Comparison of ENCODE assay signal across 26 cellular contexts in genomic region chr3:128764863-128765262, GRCh38. TPM values are rescaled to one million over a fixed set of nuclear protein-coding genes. Genes with fewer than 3 reads are reported as not detected.
DNase-seq lines count a peak whose midpoint lies in the region; ATAC-seq and TF ChIP-seq lines count a peak whose summit lies in the region.
"Had no signal": no experiment of that assay in that cellular context is flagged by ENCODE, and none has a peak within 500 bp of the region (broad histone marks: within the 10 kb centered on the region; RNA-seq: fewer than 3 reads in every experiment).

No MANE protein-coding gene starts in this region.

- no peak overlapping the region for H3K27ac ChIP-seq in right cardiac atrium (ENCODE audit: low read length)
- H3K27ac ChIP-seq: A549; BLaER1 treated with 17β-estradiol and CSF1 and Interleukin-3, amounts not matched to agents 10 nM and 100 nM; SJSA1 had no signal

- H3K4me3 ChIP-seq in right cardiac atrium (ENCODE audit: low read length): no peak overlapping the region
- H3K4me3 ChIP-seq: A549; BLaER1 treated with 17β-estradiol and CSF1 and Interleukin-3, amounts not matched to agents 10 nM and 100 nM; GM12878; GM23338; MG63; SJSA1 had no signal

- no peak for ATAC-seq in right cardiac atrium
- no peak for ATAC-seq in Right ventricle myocardium inferior
- no peak for ATAC-seq in natural killer cell treated with Interleukin-12 subunit alpha and Interleukin-12 subunit beta and Interleukin-15 and Interleukin-18, amount 100 ng/mL, for 72 hours
- ATAC-seq in stimulated activated naive B cell treated with anti-CD40 and anti-IgM and Interleukin-4, amounts not matched to agents 10 μg/mL and 1 μg/mL and 100 μg/mL, for 72 hours (replicated peaks): no peak
- ATAC-seq: A549; CD8-positive, alpha-beta T cell; GM12878; GM23338 had no signal

- H3K27ac Mint-ChIP-seq in activated T-helper 2 cell treated with anti-CD3 and anti-CD28 coated beads, Interferon-gamma antibody, Interleukin-2, Interleukin-4, amounts not matched to agents 10 μg/mL and 5 μg/mL and 100 μg/mL, durations not matched to agents 14 hours and 24 hours and 36 hours: peak overlapping the region; percentile 42
- H3K27ac Mint-ChIP-seq in natural killer cell treated with Interleukin-12 subunit alpha and Interleukin-12 subunit beta and Interleukin-15 and Interleukin-18, amount 100 ng/mL, for 72 hours: peak overlapping the region in 1 of 2 donors; percentile 81
- H3K27ac Mint-ChIP-seq in stimulated activated naive B cell treated with anti-CD40 and anti-IgM and Interleukin-4, amounts not matched to agents 10 μg/mL and 1 μg/mL and 100 μg/mL, for 72 hours: no peak overlapping the region
- no peak overlapping the region for H3K27ac Mint-ChIP-seq in progenitor cell of endocrine pancreas
- H3K27ac Mint-ChIP-seq: GM23338 had no signal

- no peaks in the 10 kb centered on the region for H3K9me3 ChIP-seq in right cardiac atrium (ENCODE audit: control insufficient read depth, low read length)
- H3K9me3 ChIP-seq: A549, Caco-2, MG63, SJSA1 had no signal

- H3K9me3 Mint-ChIP-seq in activated T-helper 2 cell treated with anti-CD3 and anti-CD28 coated beads, Interferon-gamma antibody, Interleukin-2, Interleukin-4, amounts not matched to agents 10 μg/mL and 5 μg/mL and 100 μg/mL, durations not matched to agents 14 hours and 24 hours and 36 hours: no peaks in the 10 kb centered on the region
- no peaks in the 10 kb centered on the region for H3K9me3 Mint-ChIP-seq in natural killer cell treated with Interleukin-12 subunit alpha and Interleukin-12 subunit beta and Interleukin-15 and Interleukin-18, amount 100 ng/mL, for 72 hours
- H3K9me3 Mint-ChIP-seq in stimulated activated naive B cell treated with anti-CD40 and anti-IgM and Interleukin-4, amounts not matched to agents 10 μg/mL and 1 μg/mL and 100 μg/mL, for 72 hours: peaks cover 0 to 2% of the 10 kb centered on the region in 2 donors
- no peaks in the 10 kb centered on the region for H3K9me3 Mint-ChIP-seq in progenitor cell of endocrine pancreas (ENCODE audit: low read depth)
- H3K9me3 Mint-ChIP-seq: CD8-positive, alpha-beta T cell; GM23338; H9 had no signal

- no peak for TF ChIP-seq CTCF in progenitor cell of endocrine pancreas (IDR thresholded peaks at IDR 0.05; ENCODE audit: unreplicated experiment)

- H3K4me3 Mint-ChIP-seq in activated T-helper 2 cell treated with anti-CD3 and anti-CD28 coated beads, Interferon-gamma antibody, Interleukin-2, Interleukin-4, amounts not matched to agents 10 μg/mL and 5 μg/mL and 100 μg/mL, durations not matched to agents 14 hours and 24 hours and 36 hours (ENCODE audit: low read depth): no peak overlapping the region
- peak overlapping the region; percentile 60 for H3K4me3 Mint-ChIP-seq in natural killer cell treated with Interleukin-12 subunit alpha and Interleukin-12 subunit beta and Interleukin-15 and Interleukin-18, amount 100 ng/mL, for 72 hours
- H3K4me3 Mint-ChIP-seq in stimulated activated naive B cell treated with anti-CD40 and anti-IgM and Interleukin-4, amounts not matched to agents 10 μg/mL and 1 μg/mL and 100 μg/mL, for 72 hours: no peak overlapping the region
- H3K4me3 Mint-ChIP-seq in progenitor cell of endocrine pancreas (ENCODE audit: low read depth): no peak overlapping the region
- H3K4me3 Mint-ChIP-seq: CD8-positive, alpha-beta T cell; GM23338; H9 had no signal

- peak in 2 of 3 donors; percentile 33 to 56 for DNase-seq in right cardiac atrium
- no peak for DNase-seq in Right ventricle myocardium inferior (ENCODE audit: missing footprints)
- no peak for DNase-seq in activated T-helper 2 cell treated with anti-CD3 and anti-CD28 coated beads, Interferon-gamma antibody, Interleukin-2, Interleukin-4, amounts not matched to agents 10 μg/mL and 5 μg/mL and 100 μg/mL, durations not matched to agents 14 hours and 24 hours and 36 hours (ENCODE audit: low spot score)
- DNase-seq in natural killer cell treated with Interleukin-12 subunit alpha and Interleukin-12 subunit beta and Interleukin-15 and Interleukin-18, amount 100 ng/mL, for 72 hours (ENCODE audit: low spot score): no peak
- no peak for DNase-seq in cortex of kidney (lab: John Stamatoyannopoulos, UW)
- no peak for DNase-seq in stimulated activated naive B cell treated with anti-CD40 and anti-IgM and Interleukin-4, amounts not matched to agents 10 μg/mL and 1 μg/mL and 100 μg/mL, for 72 hours
- no peak for DNase-seq in progenitor cell of endocrine pancreas (ENCODE audit: low spot score, unreplicated experiment)
- DNase-seq: AML-193, Caco-2, EL, GDM1, H9, KG1, MG63, NCI-H1105 treated with DMSO at 0.1 percent for 48 hours, NCI-H2029, NCI-H446, NCI-H524 treated with DMSO at 0.1 percent for 48 hours, NCI-H774, Right ventricle myocardium superior had no signal

- peaks cover 11% of the 10 kb centered on the region for H3K4me1 ChIP-seq in right cardiac atrium (ENCODE audit: control insufficient read depth, insufficient read depth, low read length)
- H3K4me1 ChIP-seq: A549, SJSA1 had no signal

- WGBS in right cardiac atrium: 97% methylated on average over 30 of the region's 30 CpGs

- no peaks in the 10 kb centered on the region for H3K27me3 ChIP-seq in right cardiac atrium (ENCODE audit: control insufficient read depth, insufficient read depth)
- H3K27me3 ChIP-seq: BLaER1 treated with 17β-estradiol and CSF1 and Interleukin-3, amounts not matched to agents 10 nM and 100 nM; MG63; SJSA1 had no signal

- peaks cover 48% of the 10 kb centered on the region for H3K4me1 Mint-ChIP-seq in activated T-helper 2 cell treated with anti-CD3 and anti-CD28 coated beads, Interferon-gamma antibody, Interleukin-2, Interleukin-4, amounts not matched to agents 10 μg/mL and 5 μg/mL and 100 μg/mL, durations not matched to agents 14 hours and 24 hours and 36 hours (ENCODE audit: low read depth)
- peaks cover 64 to 80% of the 10 kb centered on the region in 2 donors for H3K4me1 Mint-ChIP-seq in natural killer cell treated with Interleukin-12 subunit alpha and Interleukin-12 subunit beta and Interleukin-15 and Interleukin-18, amount 100 ng/mL, for 72 hours (ENCODE audit: low read depth in 2 of 2)
- H3K4me1 Mint-ChIP-seq in stimulated activated naive B cell treated with anti-CD40 and anti-IgM and Interleukin-4, amounts not matched to agents 10 μg/mL and 1 μg/mL and 100 μg/mL, for 72 hours: peaks cover 40 to 66% of the 10 kb centered on the region in 2 donors
- peaks cover 20% of the 10 kb centered on the region for H3K4me1 Mint-ChIP-seq in progenitor cell of endocrine pancreas (ENCODE audit: low read depth)

- peaks cover 27% of the 10 kb centered on the region for H3K36me3 Mint-ChIP-seq in activated T-helper 2 cell treated with anti-CD3 and anti-CD28 coated beads, Interferon-gamma antibody, Interleukin-2, Interleukin-4, amounts not matched to agents 10 μg/mL and 5 μg/mL and 100 μg/mL, durations not matched to agents 14 hours and 24 hours and 36 hours (ENCODE audit: low read depth)
- H3K36me3 Mint-ChIP-seq in natural killer cell treated with Interleukin-12 subunit alpha and Interleukin-12 subunit beta and Interleukin-15 and Interleukin-18, amount 100 ng/mL, for 72 hours: no peaks in the 10 kb centered on the region
- peaks cover 30 to 40% of the 10 kb centered on the region in 2 donors for H3K36me3 Mint-ChIP-seq in stimulated activated naive B cell treated with anti-CD40 and anti-IgM and Interleukin-4, amounts not matched to agents 10 μg/mL and 1 μg/mL and 100 μg/mL, for 72 hours
- H3K36me3 Mint-ChIP-seq in progenitor cell of endocrine pancreas (ENCODE audit: insufficient read depth): peaks cover 11% of the 10 kb centered on the region

- intact Hi-C loops in right cardiac atrium (cut with DNase I): no loop called here
- intact Hi-C loops in Right ventricle myocardium inferior (cut with DNase I): loop anchor here (5.0 kb wide), 1 partner anchor 33 kb away; no protein-coding TSS in a partner anchor
- intact Hi-C loops in activated T-helper 2 cell treated with anti-CD3 and anti-CD28 coated beads, Interferon-gamma antibody, Interleukin-2, Interleukin-4, amounts not matched to agents 10 μg/mL and 5 μg/mL and 100 μg/mL, durations not matched to agents 14 hours and 24 hours and 36 hours (cut with micrococcal nuclease): no loop called here

- no peaks in the 10 kb centered on the region for H3K27me3 Mint-ChIP-seq in activated T-helper 2 cell treated with anti-CD3 and anti-CD28 coated beads, Interferon-gamma antibody, Interleukin-2, Interleukin-4, amounts not matched to agents 10 μg/mL and 5 μg/mL and 100 μg/mL, durations not matched to agents 14 hours and 24 hours and 36 hours (ENCODE audit: low read depth)
- H3K27me3 Mint-ChIP-seq in natural killer cell treated with Interleukin-12 subunit alpha and Interleukin-12 subunit beta and Interleukin-15 and Interleukin-18, amount 100 ng/mL, for 72 hours: no peaks in the 10 kb centered on the region
- H3K27me3 Mint-ChIP-seq in stimulated activated naive B cell treated with anti-CD40 and anti-IgM and Interleukin-4, amounts not matched to agents 10 μg/mL and 1 μg/mL and 100 μg/mL, for 72 hours: no peaks in the 10 kb centered on the region
- no peaks in the 10 kb centered on the region for H3K27me3 Mint-ChIP-seq in progenitor cell of endocrine pancreas

RNA-seq across cellular contexts. Expression of gene RAB7A, which starts 38.9 kb away (rescaled TPM):
- total RNA-seq in right cardiac atrium (100 to 1,000 TPM; 228 to 242 (median 238) TPM), Right ventricle myocardium inferior (242 TPM), progenitor cell of endocrine pancreas (130 and 141 TPM in 2 replicates)
- 192 TPM for polyA plus RNA-seq in right cardiac atrium
- 320 and 322 TPM in 2 replicates for total RNA-seq in activated T-helper 2 cell treated with anti-CD3 and anti-CD28 coated beads, Interferon-gamma antibody, Interleukin-2, Interleukin-4, amounts not matched to agents 10 μg/mL and 5 μg/mL and 100 μg/mL, durations not matched to agents 14 hours and 24 hours and 36 hours
- 100 to 1,000 TPM; 183 to 338 TPM for total RNA-seq in natural killer cell treated with Interleukin-12 subunit alpha and Interleukin-12 subunit beta and Interleukin-15 and Interleukin-18, amount 100 ng/mL, for 72 hours

Comparison
In these comparisons a context has a peak if more than half of its experiments do, and no peak if none do; other contexts are left out.
1. DNase-seq: peak in right cardiac atrium (2 of 3); none in Right ventricle myocardium inferior (single experiment), activated T-helper 2 cell treated with anti-CD3 and anti-CD28 coated beads, Interferon-gamma antibody, Interleukin-2, Interleukin-4, amounts not matched to agents 10 μg/mL and 5 μg/mL and 100 μg/mL, durations not matched to agents 14 hours and 24 hours and 36 hours (single experiment), natural killer cell treated with Interleukin-12 subunit alpha and Interleukin-12 subunit beta and Interleukin-15 and Interleukin-18, amount 100 ng/mL, for 72 hours (single experiment), cortex of kidney (single experiment), stimulated activated naive B cell treated with anti-CD40 and anti-IgM and Interleukin-4, amounts not matched to agents 10 μg/mL and 1 μg/mL and 100 μg/mL, for 72 hours (single experiment) and progenitor cell of endocrine pancreas (single experiment).